ENCODE assay signal across 14 cellular contexts in genomic region chr20:24241466-24241865, GRCh38.
DNase-seq lines count a peak whose midpoint lies in the region; TF ChIP-seq lines count a peak whose summit lies in the region.
"Had no signal": no experiment of that assay in that cellular context is flagged by ENCODE, and none has a peak within 500 bp of the region (broad histone marks: within the 10 kb centered on the region; RNA-seq: fewer than 3 reads in every experiment).

No MANE protein-coding gene starts in this region.

- peaks cover 7% of the 10 kb centered on the region for H3K27me3 Mint-ChIP-seq in neural progenitor cell (ENCODE audit: insufficient read depth, low read depth)

- TF ChIP-seq CTCF in neural progenitor cell (IDR thresholded peaks at IDR 0.05) (no peak), GM13977 (IDR thresholded peaks at IDR 0.05; ENCODE audit: extremely low read depth, insufficient read depth, missing control alignments) (no peak)

- H3K4me1 Mint-ChIP-seq in neural progenitor cell, result peaks cover 5% of the 10 kb centered on the region
- H3K4me1 Mint-ChIP-seq: B cell had no signal

- DNase-seq in D341Med (ENCODE audit: low spot score) (peak; percentile 64), NCI-H2171 (lab: John Stamatoyannopoulos, UW) (peak; percentile 75), NCI-H82 treated with DMSO at 0.1 percent for 48 hours (lab: John Stamatoyannopoulos, UW; ENCODE audit: unreplicated experiment) (peak; percentile 77), neural progenitor cell (ENCODE audit: low spot score) (no peak), head of caudate nucleus (no peak), midbrain (lab: John Stamatoyannopoulos, UW) (no peak), GM13977 (ENCODE audit: low spot score) (no peak)
- DNase-seq: ACHN; C1 segment of cervical spinal cord; Calu3; CD4-positive, alpha-beta T cell; DND-41; GDM1 had no signal

- no peak overlapping the region for H3K4me3 ChIP-seq in neural progenitor cell

- H3K9me3 Mint-ChIP-seq in neural progenitor cell, result peaks cover 4% of the 10 kb centered on the region
- H3K9me3 Mint-ChIP-seq: CD4-positive, alpha-beta T cell had no signal

- H3K27me3 ChIP-seq in neural progenitor cell, result no peaks in the 10 kb centered on the region

- H3K4me1 ChIP-seq in neural progenitor cell, result peaks cover under 1% of the 10 kb centered on the region

- no peaks in the 10 kb centered on the region for H3K36me3 ChIP-seq in neural progenitor cell

- intact Hi-C loops in head of caudate nucleus (cut with DNase I), result no loop called here

- in situ Hi-C loops in GM13977 (cut with MboI; ENCODE audit: low pct_unique_long_range_greater_than_20kb, low sequenced_read_pairs, unreplicated experiment), result no loop called here

- H3K4me3 Mint-ChIP-seq in neural progenitor cell, result no peak overlapping the region
- H3K4me3 Mint-ChIP-seq: B cell; CD4-positive, alpha-beta T cell had no signal

- no peaks in the 10 kb centered on the region for H4K20me1 ChIP-seq in neural progenitor cell (ENCODE audit: low read depth)

- no peak overlapping the region for H2AFZ ChIP-seq in neural progenitor cell (replicated peaks)

- H3F3A ChIP-seq in neural progenitor cell (ENCODE audit: low read depth), result no peaks in the 10 kb centered on the region

- H3K36me3 Mint-ChIP-seq in neural progenitor cell, result no peaks in the 10 kb centered on the region

- no peak overlapping the region for H3K4me2 ChIP-seq in neural progenitor cell

- no peak overlapping the region for H3K27ac ChIP-seq in neural progenitor cell

- no peaks in the 10 kb centered on the region for H3K79me2 ChIP-seq in neural progenitor cell (ENCODE audit: low read depth)

- no peak overlapping the region for H3K9ac ChIP-seq in neural progenitor cell

- no peaks in the 10 kb centered on the region for H3K9me3 ChIP-seq in neural progenitor cell (ENCODE audit: low read depth)

- peak overlapping the region; percentile 60 for H3K27ac Mint-ChIP-seq in neural progenitor cell
- H3K27ac Mint-ChIP-seq: B cell; CD4-positive, alpha-beta T cell had no signal

Comparison
In these comparisons a context has a peak if more than half of its experiments do, and no peak if none do; other contexts are left out.
1. DNase-seq: peak in D341Med (single experiment), NCI-H2171 (single experiment) and NCI-H82 treated with DMSO at 0.1 percent for 48 hours (single experiment); none in neural progenitor cell (single experiment), head of caudate nucleus (0 of 42), midbrain (single experiment) and GM13977 (single experiment).